Comparison of ENCODE assay signal across 11 cellular contexts in the genomic region with DNA sequence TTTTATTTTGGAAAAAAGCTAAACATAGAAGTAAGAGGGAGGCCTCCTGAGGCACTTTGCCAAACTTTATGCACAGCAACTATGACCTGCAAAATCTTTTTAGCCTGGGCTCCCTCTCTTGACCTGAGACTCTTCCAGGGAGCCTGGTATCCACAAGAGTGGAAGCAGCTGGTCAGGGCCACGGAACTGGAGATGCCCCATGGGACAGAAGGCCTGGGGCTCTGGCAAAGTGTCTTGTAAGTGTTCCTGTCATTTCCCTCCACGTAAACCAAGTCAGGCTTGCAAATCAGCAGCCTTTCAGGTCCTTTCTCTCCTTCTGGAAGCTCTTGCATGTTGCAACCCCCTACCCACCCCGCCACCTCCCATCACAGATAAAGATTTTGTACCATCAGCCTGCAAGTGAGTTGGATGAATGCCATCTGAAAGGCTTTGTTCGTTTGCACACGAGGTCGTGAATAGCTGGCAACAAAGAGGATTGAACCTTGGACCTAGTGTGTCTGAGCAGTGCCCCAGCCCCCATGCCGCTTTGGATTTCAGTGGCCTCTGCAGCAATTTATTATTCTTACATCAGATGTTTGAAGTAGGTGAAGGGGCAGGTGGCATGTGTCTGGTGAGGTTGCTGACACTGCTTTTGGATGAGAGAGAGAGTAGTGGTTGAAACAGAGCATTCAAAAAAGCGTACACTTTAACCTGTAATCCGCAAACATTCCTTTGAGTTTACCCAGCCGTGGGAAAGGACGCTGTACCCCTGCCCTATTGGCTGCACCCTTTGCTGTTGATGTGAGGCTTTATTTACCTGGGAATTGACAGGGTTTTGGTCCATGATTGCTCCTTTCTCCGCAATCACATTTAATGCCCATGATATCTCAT.
DNase-seq lines count a peak whose midpoint lies in the region; ATAC-seq, FAIRE-seq and TF ChIP-seq lines count a peak whose summit lies in the region.
"Had no signal": no experiment of that assay in that cellular context is flagged by ENCODE, and none has a peak within 500 bp of the region (broad histone marks: within the 10 kb centered on the region; RNA-seq: fewer than 3 reads in every experiment).

No MANE protein-coding gene starts in this region.

- no peaks in the 10 kb centered on the region for H3K27me3 ChIP-seq in AG04450 (ENCODE audit: control insufficient read depth, insufficient read depth, low read length)
- no peaks in the 10 kb centered on the region for H3K27me3 ChIP-seq in right lobe of liver
- H3K27me3 ChIP-seq: esophagus muscularis mucosa had no signal

- TF ChIP-seq POLR2A in right lobe of liver (IDR thresholded peaks at IDR 0.05) = no peak
- TF ChIP-seq POLR2A in H54 (IDR thresholded peaks at IDR 0.05; ENCODE audit: low read depth, low read length) = no peak

- peaks cover 2 to 71% (median 36%) of the 10 kb centered on the region in 4 donors for H3K4me1 ChIP-seq in right lobe of liver

- 17% methylated on average over 12 of the region's 12 CpGs for WGBS in right lobe of liver (ENCODE audit: insufficient coverage, low coverage, low lambda C conversion rate, missing lambda C conversion rate)

- TF ChIP-seq CTCF in AG04450 (IDR thresholded peaks at IDR 0.05; ENCODE audit: low read depth, low read length) (no peak), VCaP (conservative IDR thresholded peaks at IDR 0.05) (no peak), right lobe of liver (IDR thresholded peaks at IDR 0.05) (no peak)

- DNase-seq in AG04450 (ENCODE audit: low read depth, low spot score) (no peak), NCI-H128 (lab: John Stamatoyannopoulos, UW; ENCODE audit: unreplicated experiment) (peak; percentile 21), right lobe of liver (peak; percentile 68 to 90 (median 86)), H54 (ENCODE audit: insufficient read length, low spot score) (no peak), frontal cortex (ENCODE audit: low spot score in 2 of 2) (no peak), posterior cingulate gyrus (no peak)
- DNase-seq in activated CD4-positive, alpha-beta T cell treated with anti-CD3 and anti-CD28 coated beads for 48 hours = no peak
- DNase-seq: activated naive CD8-positive, alpha-beta T cell treated with anti-CD3 and anti-CD28 coated beads, Interleukin-2, amount 10 ng/mL, durations not matched to agents 7 days and 5 days had no signal

- intact Hi-C loops in right lobe of liver (cut with DNase I) = loop anchor here in 1 of 2 donors (10.0 kb wide), 1 partner anchor 54 kb away; no protein-coding TSS in a partner anchor
- intact Hi-C loops in posterior cingulate gyrus (cut with DNase I) = no loop called here

- H3K4me3 ChIP-seq in AG04450 (ENCODE audit: low read depth, low read length) (no peak overlapping the region), right lobe of liver (peak overlapping the region in 1 of 3 donors; percentile 21)
- H3K4me3 ChIP-seq: esophagus muscularis mucosa, lung had no signal

- peak; percentile 71 to 85 (median 79) for ATAC-seq in right lobe of liver

- CTCF ChIA-PET in AG04450 (lab: Charles Lee) = interaction anchor here (0.7 kb wide), 1 partner anchor 1131 kb away, joined by 3 read pairs; no protein-coding TSS in a partner anchor

- H3K27ac ChIP-seq in AG04450 (ENCODE audit: low read depth, low read length) (peak overlapping the region; percentile 25), VCaP (peak overlapping the region; percentile 44), right lobe of liver (peak overlapping the region; percentile 77 to 84 (median 80))
- H3K27ac ChIP-seq: esophagus muscularis mucosa had no signal

- H3K9me3 ChIP-seq in AG04450 (ENCODE audit: control insufficient read depth, insufficient read depth, low read length) (no peaks in the 10 kb centered on the region; the same call in 1 of the 2 replicates), right lobe of liver (no peaks in the 10 kb centered on the region)
- H3K9me3 ChIP-seq: esophagus muscularis mucosa had no signal

- no peak for FAIRE-seq in H54 (lab: Jason Lieb, UNC)
- no peak for FAIRE-seq in frontal cortex (lab: Jason Lieb, UNC)

- H3K36me3 ChIP-seq in right lobe of liver = no peaks in the 10 kb centered on the region
- H3K36me3 ChIP-seq: esophagus muscularis mucosa had no signal

- POLR2A ChIA-PET in AG04450 (lab: Yijun Ruan, JAX) = no interaction called here

Comparison
In these comparisons a context has a peak if more than half of its experiments do, and no peak if none do; other contexts are left out.
1. DNase-seq: peak in NCI-H128 (single experiment) and right lobe of liver (3 of 3); none in AG04450 (single experiment), H54 (single experiment), frontal cortex (0 of 2), activated CD4-positive, alpha-beta T cell treated with anti-CD3 and anti-CD28 coated beads for 48 hours (single experiment) and posterior cingulate gyrus (0 of 10).
2. H3K27ac ChIP-seq: peak in every context shown above with its lines; median percentile 80 in right lobe of liver; 44 in VCaP; 25 in AG04450.